Comparison of ENCODE assay signal across 1 cellular context in genomic region chr12:12803186-12803585, GRCh38.
TF ChIP-seq lines count a peak whose summit lies in the region.

No MANE protein-coding gene starts in this region.

TF ChIP-seq in A549, 52 proteins besides CTCF, POLR2A, EP300 and RAD21 (continued from another document):
- TF ChIP-seq, protein P1, sequence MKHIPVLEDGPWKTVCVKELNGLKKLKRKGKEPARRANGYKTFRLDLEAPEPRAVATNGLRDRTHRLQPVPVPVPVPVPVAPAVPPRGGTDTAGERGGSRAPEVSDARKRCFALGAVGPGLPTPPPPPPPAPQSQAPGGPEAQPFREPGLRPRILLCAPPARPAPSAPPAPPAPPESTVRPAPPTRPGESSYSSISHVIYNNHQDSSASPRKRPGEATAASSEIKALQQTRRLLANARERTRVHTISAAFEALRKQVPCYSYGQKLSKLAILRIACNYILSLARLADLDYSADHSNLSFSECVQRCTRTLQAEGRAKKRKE (CRISPR knock-in tag; IDR thresholded peaks at IDR 0.05; ENCODE audit: low read depth) = no peak
- no peak for TF ChIP-seq RNF2 (IDR thresholded peaks at IDR 0.05; ENCODE audit: borderline replicate concordance, low read depth)
- TF ChIP-seq, protein P2, sequence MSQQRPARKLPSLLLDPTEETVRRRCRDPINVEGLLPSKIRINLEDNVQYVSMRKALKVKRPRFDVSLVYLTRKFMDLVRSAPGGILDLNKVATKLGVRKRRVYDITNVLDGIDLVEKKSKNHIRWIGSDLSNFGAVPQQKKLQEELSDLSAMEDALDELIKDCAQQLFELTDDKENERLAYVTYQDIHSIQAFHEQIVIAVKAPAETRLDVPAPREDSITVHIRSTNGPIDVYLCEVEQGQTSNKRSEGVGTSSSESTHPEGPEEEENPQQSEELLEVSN (IDR thresholded peaks at IDR 0.05; ENCODE audit: borderline replicate concordance, low read depth) = 0 out of 2 replicates have a peak, but pooled peaks have one; percentile 40
- TF ChIP-seq CHD4 (IDR thresholded peaks at IDR 0.05; ENCODE audit: borderline replicate concordance) = no peak
- TF ChIP-seq REST (IDR thresholded peaks at IDR 0.05) = no peak
- 0 out of 3 replicates have a peak, but pooled peaks have one; percentile 16 for TF ChIP-seq BCL3 (IDR thresholded peaks at IDR 0.05)
- no peak for TF ChIP-seq EHF (CRISPR knock-in tag; IDR thresholded peaks at IDR 0.05)
- TF ChIP-seq HDAC2 (IDR thresholded peaks at IDR 0.05) = no peak
- TF ChIP-seq HOXB5 (CRISPR knock-in tag; IDR thresholded peaks at IDR 0.05) = no peak
- peak; percentile 40; the same call in 1 of the 2 replicates for TF ChIP-seq USF2 (IDR thresholded peaks at IDR 0.05)
- peak; percentile 77 for TF ChIP-seq FOSL2 (IDR thresholded peaks at IDR 0.05)
- peak; percentile 97 for TF ChIP-seq FOSL2 (CRISPR knock-in tag; IDR thresholded peaks at IDR 0.05)
- peak; percentile 80; the same call in 1 of the 2 replicates for TF ChIP-seq RFX5 (IDR thresholded peaks at IDR 0.05)
- no peak for TF ChIP-seq ESRRA (IDR thresholded peaks at IDR 0.05; ENCODE audit: borderline replicate concordance, low read length)
- peak; percentile 72 for TF ChIP-seq JUNB (IDR thresholded peaks at IDR 0.05)
- TF ChIP-seq, protein P3, sequence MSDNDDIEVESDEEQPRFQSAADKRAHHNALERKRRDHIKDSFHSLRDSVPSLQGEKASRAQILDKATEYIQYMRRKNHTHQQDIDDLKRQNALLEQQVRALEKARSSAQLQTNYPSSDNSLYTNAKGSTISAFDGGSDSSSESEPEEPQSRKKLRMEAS (IDR thresholded peaks at IDR 0.05) = peak; percentile 89
- 0 out of 5 replicates have a peak, but pooled peaks have one; percentile 29 to 54 for TF ChIP-seq JUN (IDR thresholded peaks at IDR 0.05)
- no peak for TF ChIP-seq FOXS1 (CRISPR knock-in tag; IDR thresholded peaks at IDR 0.05)
- no peak for TF ChIP-seq HES2 (IDR thresholded peaks at IDR 0.05)
- no peak for TF ChIP-seq MAZ (IDR thresholded peaks at IDR 0.05; ENCODE audit: borderline replicate concordance, low read depth, low read length)
- no peak for TF ChIP-seq RARB (CRISPR knock-in tag; IDR thresholded peaks at IDR 0.05)
- TF ChIP-seq GATA3 (IDR thresholded peaks at IDR 0.05; ENCODE audit: borderline replicate concordance) = peak; percentile 82
- no peak for TF ChIP-seq RCOR1 (IDR thresholded peaks at IDR 0.05; ENCODE audit: low read depth, low read length)
- TF ChIP-seq NFE2L2 (conservative IDR thresholded peaks at IDR 0.05; ENCODE audit: low read length) = no peak
- TF ChIP-seq CBX2 (IDR thresholded peaks at IDR 0.05; ENCODE audit: borderline replicate concordance, low read depth) = no peak
- no peak for TF ChIP-seq CBX8 (IDR thresholded peaks at IDR 0.05)
- TF ChIP-seq TFCP2L1 (CRISPR knock-in tag; IDR thresholded peaks at IDR 0.05) = no peak
- TF ChIP-seq CEBPB (IDR thresholded peaks at IDR 0.05) = peak in 1 of 2 experiments; percentile 44; a peak in 1 of 4 replicates
